Comparison of ENCODE assay signal across 8 cellular contexts in genomic region chr17:45461524-45462327, GRCh38. TPM values are rescaled to one million over a fixed set of nuclear protein-coding genes. Genes with fewer than 3 reads are reported as not detected.
DNase-seq lines count a peak whose midpoint lies in the region; ATAC-seq, FAIRE-seq and TF ChIP-seq lines count a peak whose summit lies in the region.
"Not testable (repeated sequence)": the region's sequence is repeated elsewhere in the genome, so short reads cannot be mapped to it uniquely, and the experiment has no call there.

No MANE protein-coding gene starts in this region.

- H3K4me2 ChIP-seq in K562 (ENCODE audit: insufficient read depth, low read length), result not testable (repeated sequence)

- not testable (repeated sequence) for H3K27ac ChIP-seq in K562 (ENCODE audit: extremely low read depth, low read depth, low read length)

- CTCF ChIA-PET in K562 (lab: Yijun Ruan, JAX; ENCODE audit: low intra/inter-chr PET ratio), result not testable (repeated sequence)

- intact Hi-C loops in K562 (cut with micrococcal nuclease), result not testable (repeated sequence)

- H3K27me3 ChIP-seq in K562 (ENCODE audit: control insufficient read depth in 2 of 2, insufficient read depth in 2 of 2, low read length in 2 of 2), result not testable (repeated sequence)

- not testable (repeated sequence) for H3K4me3 ChIP-seq in K562

- DNase-seq in Caki2 (ENCODE audit: low read depth) (peak; percentile 71), NCI-H1436 (lab: John Stamatoyannopoulos, UW) (peak; percentile 79), SW480 (ENCODE audit: low spot score) (peak; percentile 46), kidney tubule cell (ENCODE audit: low spot score) (peak; percentile 71)
- not testable (repeated sequence) for DNase-seq in K562 (ENCODE audit: extremely low read depth in 1 of 4, low spot score in 3 of 4)
- DNase-seq in stimulated activated CD8-positive, alpha-beta memory T cell treated with anti-CD3 and anti-CD28 coated beads, Interleukin-4, amount 100 ng/mL, for 24 hours (ENCODE audit: low read depth), result peak; percentile 15

- H3K4me1 ChIP-seq in K562 (replicated peaks in 1 of 2; ENCODE audit: control insufficient read depth in 2 of 2, insufficient read depth in 2 of 2, low read length in 2 of 2), result not testable (repeated sequence)

- not testable (repeated sequence) for TF ChIP-seq RAD21 in K562 (CRISPR knock-in tag; conservative IDR thresholded peaks at IDR 0.05 in 1 of 2, IDR thresholded peaks at IDR 0.05 in 1 of 2)

- H3K36me3 ChIP-seq in K562 (ENCODE audit: control insufficient read depth, insufficient read depth, low read length), result not testable (repeated sequence)

- H2AFZ ChIP-seq in K562 (ENCODE audit: low read depth, low read length), result not testable (repeated sequence)

- H3K9ac ChIP-seq in K562 (ENCODE audit: insufficient read depth in 1 of 2, low read depth in 2 of 2, low read length in 2 of 2), result not testable (repeated sequence)

- H4K20me1 ChIP-seq in K562 (replicated peaks; ENCODE audit: control insufficient read depth, insufficient read depth, low read length), result not testable (repeated sequence)

- FAIRE-seq in K562 (lab: Jason Lieb, UNC), result not testable (repeated sequence)

- not testable (repeated sequence) for TF ChIP-seq CTCF in K562 (IDR thresholded peaks at IDR 0.05 in 2 of 3, conservative IDR thresholded peaks at IDR 0.05 in 1 of 3; ENCODE audit: insufficient read depth in 2 of 3, low read depth in 1 of 3, low read length in 3 of 3)

- H3K79me2 ChIP-seq in K562 (ENCODE audit: control insufficient read depth, insufficient read depth, low read length), result not testable (repeated sequence)

- not testable (repeated sequence) for H3K9me1 ChIP-seq in K562 (ENCODE audit: control insufficient read depth, insufficient read depth, low read length)

- POLR2A ChIA-PET in K562 (lab: Yijun Ruan, JAX), result not testable (repeated sequence)

- TF ChIP-seq POLR2A in K562 (conservative IDR thresholded peaks at IDR 0.05), result not testable (repeated sequence)

- not testable (repeated sequence) for H3K9me3 ChIP-seq in K562 (replicated peaks; ENCODE audit: control insufficient read depth, insufficient read depth, low read depth, low read length)

- 67% methylated on average over 6 of the region's 8 CpGs for WGBS in K562 (ENCODE audit: insufficient coverage, low coverage, missing lambda C conversion rate)

- peak; percentile 91 for ATAC-seq in GM19463 (IDR thresholded peaks at IDR 0.05; ENCODE audit: unreplicated experiment)
- ATAC-seq in HG03060 (IDR thresholded peaks at IDR 0.05; ENCODE audit: low read depth, unreplicated experiment), result peak; percentile 63
- not testable (repeated sequence) for ATAC-seq in K562

- TF ChIP-seq EP300 in K562 (IDR thresholded peaks at IDR 0.05; ENCODE audit: low read length), result not testable (repeated sequence)

- in situ Hi-C loops in Caki2 (cut with HindIII; ENCODE audit: low pct_unique_long_range_greater_than_20kb, low sequenced_read_pairs); K562 (cut with MboI): not testable (repeated sequence)

- BruUV-seq in K562 (replicated peaks; lab: Mats Ljungman, UMichigan), result not testable (repeated sequence)

TF ChIP-seq in K562, 482 proteins besides CTCF, POLR2A, EP300 and RAD21:
- TF ChIP-seq FOSL1 (tag; conservative IDR thresholded peaks at IDR 0.05) (peak; percentile 55), JUND (IDR thresholded peaks at IDR 0.05; ENCODE audit: borderline replicate concordance, low read depth, low read length) (peak; percentile 13; the same call in 1 of the 2 replicates), ZBTB9 (CRISPR knock-in tag; IDR thresholded peaks at IDR 0.05) (0 out of 2 replicates have a peak, but pooled peaks have one; percentile 54), FOXA3 (CRISPR knock-in tag; conservative IDR thresholded peaks at IDR 0.05 in 1 of 2, IDR thresholded peaks at IDR 0.05 in 1 of 2) (peak; percentile 27 to 51; a peak in 3 of 4 replicates)
- not testable (repeated sequence) for TF ChIP-seq JUND (tag; IDR thresholded peaks at IDR 0.05; ENCODE audit: borderline replicate concordance, low read depth, low read length)

RNA-seq across cellular contexts. Expression of gene PLEKHM1, which starts 28.8 kb away (rescaled TPM):
- 10.8 and 32.0 TPM in 2 replicates for total RNA-seq in Caki2 (2014; rRNA removed; shearing (Covaris generic); ENCODE audit: low replicate concordance)
- total RNA-seq in K562 (2011; cell fraction: chromatin; rRNA removed; ENCODE audit: low replicate concordance), result 46.6 and 80.6 TPM in 2 replicates
- total RNA-seq in K562 (2011; cell fraction: nucleolus; rRNA removed), result 31.8 and 34.4 TPM in 2 replicates
- total RNA-seq in K562 (2011; cell fraction: nucleoplasm; rRNA removed), result 47.3 and 54.0 TPM in 2 replicates
- total RNA-seq in K562 (2014; rRNA removed), result 5.4 and 6.2 TPM in 2 replicates
- total RNA-seq in K562 (2014; rRNA removed; fragmentation: Illumina TruSeq; extraction: Trizol), result 4.0 and 4.8 TPM in 2 replicates
- total RNA-seq in K562 (2015; rRNA removed; fragmentation: Illumina TruSeq; extraction: Trizol), result 5.8 and 6.0 TPM in 2 replicates
- 16.8 and 23.3 TPM in 2 replicates for total RNA-seq in K562 (2021)
- 8.4 and 10.7 TPM in 2 replicates for polyA plus RNA-seq in K562 (2011; rRNA removed)
- 5.5 and 11.7 TPM in 2 replicates for polyA plus RNA-seq in K562 (2011; cell fraction: cytosol; rRNA removed)
- 13.9 and 31.7 TPM in 2 replicates for polyA plus RNA-seq in K562 (2011; cell fraction: nucleus; rRNA removed)
- 11.9 and 27.8 TPM in 2 replicates for polyA plus RNA-seq in K562 (2012)
- polyA plus RNA-seq in K562 (2014; fragmentation: Illumina TruSeq; extraction: Trizol), result 9.0 and 10.8 TPM in 2 replicates
- under 1 TPM; 0.13 to 0.37 TPM for polyA plus RNA-seq in K562 (2014; fragmentation: Nextera tagmentation; extraction: Ambion mirVana)
- 5.7 and 12.4 TPM in 2 replicates for polyA plus RNA-seq in K562 (2014; rRNA removed)
- polyA minus RNA-seq in K562 (2011; rRNA and poly(A)+ RNA removed), result 22.7 and 26.7 TPM in 2 replicates
- 22.3 and 23.7 TPM in 2 replicates for polyA minus RNA-seq in K562 (2011; cell fraction: cytosol; rRNA and poly(A)+ RNA removed)
- 12.0 and 19.0 TPM in 2 replicates for polyA minus RNA-seq in K562 (2011; cell fraction: nucleus; rRNA and poly(A)+ RNA removed)

RNA-seq across cellular contexts. Expression of gene ARHGAP27, which starts 29.1 kb away (rescaled TPM):
- 15.8 and 25.4 TPM in 2 replicates for total RNA-seq in Caki2 (2014; rRNA removed; shearing (Covaris generic); ENCODE audit: low replicate concordance)
- 9.9 and 43.4 TPM in 2 replicates for total RNA-seq in K562 (2011; cell fraction: chromatin; rRNA removed; ENCODE audit: low replicate concordance)
- 15.5 and 24.8 TPM in 2 replicates for total RNA-seq in K562 (2011; cell fraction: nucleolus; rRNA removed)
- 11.3 and 12.3 TPM in 2 replicates for total RNA-seq in K562 (2011; cell fraction: nucleoplasm; rRNA removed)
- 2.7 and 3.4 TPM in 2 replicates for total RNA-seq in K562 (2014; rRNA removed)
- total RNA-seq in K562 (2014; rRNA removed; fragmentation: Illumina TruSeq; extraction: Trizol), result 0.64 and 1.1 TPM in 2 replicates
- 1.2 and 2.1 TPM in 2 replicates for total RNA-seq in K562 (2015; rRNA removed; fragmentation: Illumina TruSeq; extraction: Trizol)
- 3.0 and 3.7 TPM in 2 replicates for total RNA-seq in K562 (2021)
- 4.6 and 6.0 TPM in 2 replicates for polyA plus RNA-seq in K562 (2011; rRNA removed)
- polyA plus RNA-seq in K562 (2011; cell fraction: cytosol; rRNA removed), result 3.5 and 9.2 TPM in 2 replicates
- polyA plus RNA-seq in K562 (2011; cell fraction: nucleus; rRNA removed), result 43.0 and 76.4 TPM in 2 replicates
- polyA plus RNA-seq in K562 (2012), result 1.8 and 4.2 TPM in 2 replicates
- polyA plus RNA-seq in K562 (2014; fragmentation: Illumina TruSeq; extraction: Trizol), result 1.8 and 1.9 TPM in 2 replicates
- polyA plus RNA-seq in K562 (2014; fragmentation: Nextera tagmentation; extraction: Ambion mirVana), result under 1 TPM; 0.04 to 0.06 TPM
- polyA plus RNA-seq in K562 (2014; rRNA removed), result 2.9 and 3.8 TPM in 2 replicates
- polyA minus RNA-seq in K562 (2011; rRNA and poly(A)+ RNA removed), result 2.3 and 2.8 TPM in 2 replicates
- polyA minus RNA-seq in K562 (2011; cell fraction: cytosol; rRNA and poly(A)+ RNA removed), result 3.5 and 3.8 TPM in 2 replicates
- polyA minus RNA-seq in K562 (2011; cell fraction: nucleus; rRNA and poly(A)+ RNA removed), result 10.3 and 16.0 TPM in 2 replicates
